ENCODE assay signal across 19 cellular contexts in genomic region chr15:23548071-23548470, GRCh38. TPM values are rescaled to one million over a fixed set of nuclear protein-coding genes. Genes with fewer than 3 reads are reported as not detected.
"Had no signal": no experiment of that assay in that cellular context is flagged by ENCODE, and none has a peak within 500 bp of the region (broad histone marks: within the 10 kb centered on the region; RNA-seq: fewer than 3 reads in every experiment).

No MANE protein-coding gene starts in this region.

- H3K4me1 ChIP-seq: esophagus squamous epithelium, lower lobe of right lung, pancreas, right lobe of liver, tibial artery had no signal

- H3K9me3 ChIP-seq: esophagus squamous epithelium, lower lobe of right lung, neutrophil, pancreas, right lobe of liver, tibial artery had no signal

- H3K4me3 ChIP-seq: esophagus squamous epithelium, lower lobe of right lung, pancreas, right lobe of liver, tibial artery had no signal

- DNase-seq: cortex of kidney; effector memory CD8-positive, alpha-beta T cell; erythroblast; esophagus squamous epithelium; foreskin melanocyte; immature natural killer cell; left ventricle myocardium superior; lower lobe of right lung; natural killer cell; pancreas; right lobe of liver; small intestine; stimulated activated CD4-positive, alpha-beta T cell treated with anti-CD3 and anti-CD28 coated beads, Interleukin-15, amount 100 ng/mL, for 24 hours; stimulated activated CD4-positive, alpha-beta T cell treated with anti-CD3 and anti-CD28 coated beads, Interleukin-2, amount 100 ng/mL, for 48 hours; stimulated activated naive B cell treated with anti-CD40 and anti-IgM and Interleukin-4, amounts not matched to agents 10 μg/mL and 1 μg/mL and 100 μg/mL, for 72 hours; tibial artery had no signal

- H3K27me3 ChIP-seq: esophagus squamous epithelium, neutrophil, pancreas, tibial artery had no signal

- H3K27ac ChIP-seq: esophagus squamous epithelium, lower lobe of right lung, neutrophil, pancreas, right lobe of liver, tibial artery had no signal

- ATAC-seq: effector memory CD8-positive, alpha-beta T cell; left ventricle myocardium superior; lower lobe of right lung; natural killer cell; pancreas; right lobe of liver; stimulated activated naive B cell treated with anti-CD40 and anti-IgM and Interleukin-4, amounts not matched to agents 10 μg/mL and 1 μg/mL and 100 μg/mL, for 72 hours had no signal

- H3K36me3 ChIP-seq: esophagus squamous epithelium, lower lobe of right lung, neutrophil, pancreas, right lobe of liver, tibial artery had no signal

RNA-seq across cellular contexts. Expression of gene MKRN3, which starts 17.4 kb away (rescaled TPM):
- total RNA-seq: dermis microvascular lymphatic vessel endothelial cell, mesenteric fat pad had no signal
